ENCODE assay signal across 25 cellular contexts in the genomic region with DNA sequence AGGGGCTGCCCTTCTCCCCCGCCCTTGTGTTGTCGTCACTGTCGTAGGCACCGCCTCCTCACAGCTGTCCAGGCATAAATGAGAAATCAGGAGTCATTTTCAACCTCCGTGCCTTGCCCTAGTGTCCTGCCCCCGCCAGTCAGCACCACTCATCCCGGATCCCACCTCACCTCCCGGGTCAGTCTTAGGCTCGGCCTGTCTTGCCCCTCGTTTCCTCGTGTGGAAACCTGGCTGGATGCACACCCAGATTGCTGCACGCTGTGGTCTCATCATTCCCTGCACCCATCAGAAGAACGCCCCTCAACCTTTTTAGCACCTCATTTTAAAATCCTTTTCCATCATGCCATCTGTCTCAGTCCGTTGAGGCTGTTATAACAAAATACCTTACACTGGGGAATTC.
DNase-seq lines count a peak whose midpoint lies in the region; ATAC-seq, FAIRE-seq and TF ChIP-seq lines count a peak whose summit lies in the region.
"Had no signal": no experiment of that assay in that cellular context is flagged by ENCODE, and none has a peak within 500 bp of the region (broad histone marks: within the 10 kb centered on the region; RNA-seq: fewer than 3 reads in every experiment).

No MANE protein-coding gene starts in this region.

- H2AFZ ChIP-seq in H1 (ENCODE audit: low read length) = no peak overlapping the region
- no peak overlapping the region for H2AFZ ChIP-seq in OCI-LY7 (ENCODE audit: low read length)
- H2AFZ ChIP-seq: GM23248 had no signal

- H3K9me3 ChIP-seq in H1 (ENCODE audit: insufficient read depth in 2 of 2, low read depth in 1 of 2, low read length in 1 of 2) = no peaks in the 10 kb centered on the region
- H3K9me3 ChIP-seq in OCI-LY7 (ENCODE audit: low read length) = no peaks in the 10 kb centered on the region
- H3K9me3 ChIP-seq: BLaER1, HAP-1 had no signal

- TF ChIP-seq EP300 in H1 (IDR thresholded peaks at IDR 0.05; ENCODE audit: borderline replicate concordance in 1 of 2, low read depth in 2 of 2, low read length in 2 of 2) = no peak

- H3K4me2 ChIP-seq in H1 (ENCODE audit: insufficient read depth in 1 of 2, low read depth in 2 of 2, low read length in 2 of 2) (no peak overlapping the region), OCI-LY7 (ENCODE audit: low read length) (no peak overlapping the region)
- H3K4me2 ChIP-seq: BLaER1 had no signal

- no peak overlapping the region for H3K14ac ChIP-seq in H1 (ENCODE audit: insufficient read length)

- POLR2A ChIA-PET in H1 (lab: Charles Lee; ENCODE audit: partially characterized antibody) = no interaction called here
- POLR2A ChIA-PET in OCI-LY7 (lab: Charles Lee) = interaction anchor here (1.5 kb wide), 1 partner anchor 10 kb away, joined by 6 read pairs; no protein-coding TSS in a partner anchor

- H3K79me2 ChIP-seq in H1 (ENCODE audit: control insufficient read depth in 1 of 2, insufficient read depth in 2 of 2, low read length in 2 of 2) (no peaks in the 10 kb centered on the region), OCI-LY7 (ENCODE audit: insufficient read depth, low read depth, low read length) (no peaks in the 10 kb centered on the region)

- no peaks in the 10 kb centered on the region for H3K27me3 Mint-ChIP-seq in neural crest cell (ENCODE audit: low read depth)

- no peak for FAIRE-seq in H1 (lab: Jason Lieb, UNC)
- FAIRE-seq: A204.1, D721Med, GM12891, GM19239, H54 had no signal

- H2BK20ac ChIP-seq in H1 (ENCODE audit: low read length) = no peak overlapping the region

- H2BK12ac ChIP-seq in H1 (ENCODE audit: low read depth, low read length) = no peak overlapping the region

- H2BK120ac ChIP-seq in H1 (replicated peaks; ENCODE audit: low read depth, low read length) = no peak overlapping the region

- H3K36me3 Mint-ChIP-seq in neural crest cell (ENCODE audit: low read depth) = no peaks in the 10 kb centered on the region
- H3K36me3 Mint-ChIP-seq: CD8-positive, alpha-beta T cell had no signal

- H2AK5ac ChIP-seq in H1 (ENCODE audit: low read depth, low read length) = 0 out of 2 replicates have a peak overlapping the region, but pooled peaks have one; percentile 41

- H3K4me1 Mint-ChIP-seq in neural crest cell = peaks cover 20% of the 10 kb centered on the region
- H3K4me1 Mint-ChIP-seq: B cell had no signal

- no peaks in the 10 kb centered on the region; the same call in 1 of the 2 replicates for H3K23me2 ChIP-seq in H1 (ENCODE audit: low read depth, low read length)

- no peak overlapping the region for H2BK15ac ChIP-seq in H1 (ENCODE audit: low read length)

- H3K4ac ChIP-seq in H1 (replicated peaks; ENCODE audit: insufficient read length, low read depth, low read length) = no peak overlapping the region

- no peak overlapping the region for H3K4me3 Mint-ChIP-seq in neural crest cell
- H3K4me3 Mint-ChIP-seq: B cell; CD4-positive, CD25-positive, alpha-beta regulatory T cell; CD8-positive, alpha-beta T cell; HFFc6 had no signal

- DNase-seq in GM13976 (ENCODE audit: low spot score) (peak; percentile 1), H1 (ENCODE audit: low read depth in 1 of 2, low spot score in 2 of 2) (no peak), neural crest cell (ENCODE audit: low read depth, low spot score) (no peak), sciatic nerve (ENCODE audit: low spot score) (no peak), NCI-H1694 (lab: John Stamatoyannopoulos, UW) (no peak), G401 (ENCODE audit: low spot score) (no peak), OCI-LY7 (ENCODE audit: low spot score) (no peak)
- DNase-seq: CD4-positive, CD25-positive, alpha-beta regulatory T cell; CD8-positive, alpha-beta T cell; DMS 273 treated with DMSO at 0.1 percent for 48 hours; DMS79; EL; GF-D8; GM23248; HFFc6 had no signal

- no peak for TF ChIP-seq POLR2A in H1 (IDR thresholded peaks at IDR 0.05; ENCODE audit: control extremely low read depth in 1 of 2, low read depth in 2 of 2, low read length in 2 of 2)

- peak overlapping the region; percentile 24 for H3K27ac Mint-ChIP-seq in neural crest cell (ENCODE audit: unreplicated experiment)
- H3K27ac Mint-ChIP-seq: B cell; CD4-positive, CD25-positive, alpha-beta regulatory T cell; CD8-positive, alpha-beta T cell; HFFc6 had no signal

- no peak overlapping the region for H4K5ac ChIP-seq in H1 (ENCODE audit: insufficient read length, low read depth, low read length)

- H3K36me3 ChIP-seq in H1 (ENCODE audit: control insufficient read depth in 2 of 4, insufficient read depth in 4 of 4, low read length in 3 of 4) = no peaks in the 10 kb centered on the region; a peak in 1 of 8 replicates
- H3K36me3 ChIP-seq in OCI-LY7 (ENCODE audit: insufficient read depth, low read length) = no peaks in the 10 kb centered on the region
- H3K36me3 ChIP-seq: HAP-1 had no signal

- in situ Hi-C loops in GM13976 (cut with MboI; ENCODE audit: low sequenced_read_pairs, unreplicated experiment) = no loop called here
- in situ Hi-C loops in G401 (cut with HindIII; ENCODE audit: low sequenced_read_pairs) = no loop called here

- H3K4me3 ChIP-seq in H1 (ENCODE audit: extremely low read depth in 1 of 4, insufficient read depth in 2 of 4, low read depth in 3 of 4, low read length in 4 of 4) = no peak overlapping the region
- no peak overlapping the region for H3K4me3 ChIP-seq in OCI-LY7 (ENCODE audit: low read depth, low read length, poor library complexity, severe bottlenecking)
- H3K4me3 ChIP-seq: BLaER1, GM23248, HAP-1 had no signal

- intact Hi-C loops in sciatic nerve (cut with DNase I) = no loop called here
- intact Hi-C loops in OCI-LY7 (cut with micrococcal nuclease; ENCODE audit: unreplicated experiment) = no loop called here

- no peak for TF ChIP-seq RAD21 in H1 (IDR thresholded peaks at IDR 0.05 in 1 of 2, conservative IDR thresholded peaks at IDR 0.05 in 1 of 2; ENCODE audit: low read depth in 2 of 2, low read length in 2 of 2)

- CTCF ChIA-PET in H1 (lab: Charles Lee; ENCODE audit: partially characterized antibody) = interaction anchor here (1.9 kb wide), 1 partner anchor 114 kb away, joined by 5 read pairs; no protein-coding TSS in a partner anchor
- CTCF ChIA-PET in OCI-LY7 (lab: Charles Lee; ENCODE audit: unreplicated experiment) = no interaction called here

- BruUV-seq in OCI-LY7 (replicated peaks; lab: Mats Ljungman, UMichigan) = no TSS peak

- H3K27ac ChIP-seq in H1 (ENCODE audit: low read depth, low read length) (no peak overlapping the region), OCI-LY7 (ENCODE audit: low read depth, low read length, poor library complexity, severe bottlenecking) (no peak overlapping the region)
- H3K27ac ChIP-seq: 22Rv1, BLaER1, C4-2B, GM23248 had no signal

- WGBS in H1 (ENCODE audit: extremely low coverage in 1 of 2, insufficient coverage in 1 of 2, insufficient read length in 1 of 2, insufficient replicate concordance in 2 of 2, low coverage in 1 of 2, low lambda C conversion rate in 2 of 2, missing lambda C conversion rate in 1 of 2), 2 experiments = 91% methylated on average over 14 of the region's 14 CpGs; no CpG with 5 or more reads in 1 of the 2 experiments

- H3K23ac ChIP-seq in H1 (ENCODE audit: insufficient read length) = no peak overlapping the region

- TF ChIP-seq CTCF in GM13976 (IDR thresholded peaks at IDR 0.05; ENCODE audit: borderline replicate concordance, control extremely low read depth, extremely low read depth, insufficient read depth, missing control alignments) (no peak), H1 (IDR thresholded peaks at IDR 0.05; ENCODE audit: control extremely low read depth in 1 of 3, insufficient read depth in 1 of 3, low read depth in 1 of 3, low read length in 3 of 3) (no peak), neural crest cell (conservative IDR thresholded peaks at IDR 0.05) (no peak), OCI-LY7 (conservative IDR thresholded peaks at IDR 0.05; ENCODE audit: low read length) (no peak)

- no peak overlapping the region for H3K18ac ChIP-seq in H1 (ENCODE audit: extremely low read depth, low read length)

- H3K4me1 ChIP-seq in H1 (replicated peaks in 1 of 4; ENCODE audit: control insufficient read depth in 3 of 4, insufficient read depth in 4 of 4, low read length in 3 of 4) (no peaks in the 10 kb centered on the region), OCI-LY7 (ENCODE audit: insufficient read depth, low read length, poor library complexity, severe bottlenecking) (no peaks in the 10 kb centered on the region)
- H3K4me1 ChIP-seq: BLaER1, HAP-1 had no signal

- H3K9ac ChIP-seq in H1 (replicated peaks in 1 of 4; ENCODE audit: extremely low read depth in 1 of 4, low read depth in 3 of 4, low read length in 3 of 4) = no peak overlapping the region
- H3K9ac ChIP-seq: BLaER1, GM23248 had no signal

- H3K9me2 ChIP-seq in OCI-LY7 (ENCODE audit: insufficient read depth, low read length) = no peaks in the 10 kb centered on the region

- ATAC-seq in sciatic nerve = peak; percentile 25
- ATAC-seq: CD8-positive, alpha-beta T cell had no signal

- no peaks in the 10 kb centered on the region; the same call in 1 of the 2 replicates for H3K79me1 ChIP-seq in H1 (ENCODE audit: low read depth, low read length)

- H4K91ac ChIP-seq in H1 (replicated peaks; ENCODE audit: insufficient read length, low read length) = no peak overlapping the region

- H2BK5ac ChIP-seq in H1 (ENCODE audit: low read depth, low read length) = no peak overlapping the region

- H3K56ac ChIP-seq in H1 (replicated peaks; ENCODE audit: insufficient read length, low read depth, low read length) = no peak overlapping the region

- no peaks in the 10 kb centered on the region for H3K27me3 ChIP-seq in H1 (replicated peaks in 1 of 4; ENCODE audit: control insufficient read depth in 3 of 4, extremely low read depth in 1 of 4, insufficient read depth in 3 of 4, low read length in 3 of 4)
- H3K27me3 ChIP-seq: BLaER1 had no signal

- no peak overlapping the region for H4K8ac ChIP-seq in H1 (ENCODE audit: extremely low read depth, insufficient read depth, low read length)

- H4K20me1 ChIP-seq in H1 (replicated peaks in 1 of 2; ENCODE audit: control insufficient read depth in 1 of 2, insufficient read depth in 2 of 2, low read length in 2 of 2) (no peaks in the 10 kb centered on the region), OCI-LY7 (ENCODE audit: insufficient read depth, low read length) (no peaks in the 10 kb centered on the region)
- H4K20me1 ChIP-seq: BLaER1 had no signal

- no peaks in the 10 kb centered on the region for H3K9me3 Mint-ChIP-seq in neural crest cell
- H3K9me3 Mint-ChIP-seq: CD8-positive, alpha-beta T cell; HFFc6 had no signal

TF ChIP-seq in H1, 55 proteins besides CTCF, POLR2A, EP300 and RAD21 (continues in another document):
- TF ChIP-seq FOSL1 (IDR thresholded peaks at IDR 0.05; ENCODE audit: insufficient read depth, low read depth, low read length) = no peak
- TF ChIP-seq, protein P1, sequence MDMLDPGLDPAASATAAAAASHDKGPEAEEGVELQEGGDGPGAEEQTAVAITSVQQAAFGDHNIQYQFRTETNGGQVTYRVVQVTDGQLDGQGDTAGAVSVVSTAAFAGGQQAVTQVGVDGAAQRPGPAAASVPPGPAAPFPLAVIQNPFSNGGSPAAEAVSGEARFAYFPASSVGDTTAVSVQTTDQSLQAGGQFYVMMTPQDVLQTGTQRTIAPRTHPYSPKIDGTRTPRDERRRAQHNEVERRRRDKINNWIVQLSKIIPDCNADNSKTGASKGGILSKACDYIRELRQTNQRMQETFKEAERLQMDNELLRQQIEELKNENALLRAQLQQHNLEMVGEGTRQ (IDR thresholded peaks at IDR 0.05; ENCODE audit: low read length) = no peak
